In the genomic region with DNA sequence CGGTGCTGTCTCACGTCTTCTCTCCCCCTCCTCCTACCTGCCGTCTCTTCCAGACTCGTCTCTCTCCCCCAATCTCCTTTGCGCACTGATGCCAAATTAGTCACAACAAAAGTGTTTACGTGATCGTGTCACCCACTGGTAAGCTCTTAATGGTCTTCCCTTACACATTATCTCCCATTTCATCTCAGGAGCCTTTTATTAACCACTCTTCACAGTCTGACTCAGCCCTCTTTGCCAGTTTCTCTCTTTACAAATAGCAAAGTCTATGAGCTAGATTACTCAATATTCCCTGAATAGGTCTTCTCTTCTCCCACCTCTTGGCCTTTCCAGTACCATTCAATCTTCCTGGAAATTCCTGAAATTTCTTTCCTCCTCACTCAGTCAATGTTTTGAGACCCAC, we compare ENCODE assay signal across 19 cellular contexts.
DNase-seq lines count a peak whose midpoint lies in the region; ATAC-seq, FAIRE-seq and TF ChIP-seq lines count a peak whose summit lies in the region.
"Had no signal": no experiment of that assay in that cellular context is flagged by ENCODE, and none has a peak within 500 bp of the region (broad histone marks: within the 10 kb centered on the region; RNA-seq: fewer than 3 reads in every experiment).

No MANE protein-coding gene starts in this region.

- POLR2A ChIA-PET in SK-N-SH (lab: Yijun Ruan, JAX): no interaction called here

- H3K27ac ChIP-seq in SK-N-SH (ENCODE audit: low read depth in 2 of 2, low read length in 1 of 2): no peak overlapping the region
- H3K27ac ChIP-seq in kidney (ENCODE audit: low read depth in 2 of 2, low read length in 2 of 2): no peak overlapping the region

- no peak for TF ChIP-seq EP300 in SK-N-SH (IDR thresholded peaks at IDR 0.05; ENCODE audit: borderline replicate concordance in 1 of 2, low read depth in 1 of 2, low read length in 1 of 2)

- TF ChIP-seq CTCF in SK-N-SH (IDR thresholded peaks at IDR 0.05) (no peak), kidney (IDR thresholded peaks at IDR 0.05; ENCODE audit: borderline replicate concordance, extremely low read depth, insufficient read depth) (no peak)

- no peaks in the 10 kb centered on the region for H4K20me1 ChIP-seq in SK-N-SH (ENCODE audit: insufficient read depth)

- no peak overlapping the region for H3K4me3 ChIP-seq in SK-N-SH (ENCODE audit: low read depth in 2 of 2, low read length in 1 of 2)
- H3K4me3 ChIP-seq in kidney (ENCODE audit: low read length in 2 of 2): no peak overlapping the region

- ATAC-seq in HG03442 (IDR thresholded peaks at IDR 0.05; ENCODE audit: unreplicated experiment) (no peak), Right ventricle myocardium superior (ENCODE audit: poor library complexity) (no peak)
- ATAC-seq: effector memory CD8-positive, alpha-beta T cell had no signal

- intact Hi-C loops in Right ventricle myocardium superior (cut with DNase I): no loop called here
- intact Hi-C loops in kidney (cut with DNase I): no loop called here

- H3K4me1 ChIP-seq in SK-N-SH (ENCODE audit: control insufficient read depth in 1 of 2, insufficient read depth in 2 of 2, low read depth in 1 of 2, low read length in 1 of 2) (no peaks in the 10 kb centered on the region), kidney (ENCODE audit: control insufficient read depth in 1 of 2, insufficient read depth in 1 of 2, low read depth in 1 of 2, low read length in 2 of 2) (no peaks in the 10 kb centered on the region)

- H3K9ac ChIP-seq in SK-N-SH (no peak overlapping the region), kidney (ENCODE audit: low read length in 2 of 2) (no peak overlapping the region)

- H3K9me2 ChIP-seq in SK-N-SH: no peaks in the 10 kb centered on the region

- H3F3A ChIP-seq in SK-N-SH (replicated peaks; ENCODE audit: insufficient read depth): no peaks in the 10 kb centered on the region

- no peaks in the 10 kb centered on the region for H3K79me2 ChIP-seq in SK-N-SH (ENCODE audit: insufficient read depth)

- CTCF ChIA-PET in SK-N-SH (lab: Yijun Ruan, JAX): no interaction called here

- no peak overlapping the region for H2AFZ ChIP-seq in SK-N-SH (ENCODE audit: low read depth)

- no peaks in the 10 kb centered on the region for H3K36me3 ChIP-seq in SK-N-SH (replicated peaks in 1 of 2; ENCODE audit: control insufficient read depth in 1 of 2, insufficient read depth in 2 of 2, low read length in 1 of 2)
- H3K36me3 ChIP-seq in kidney (ENCODE audit: control insufficient read depth in 1 of 2, insufficient read depth in 2 of 2, low read length in 2 of 2): no peaks in the 10 kb centered on the region

- DNase-seq in A172 (ENCODE audit: low spot score): peak; percentile 57
- DNase-seq in HCEC 1CT: peak; percentile 50
- DNase-seq in SK-N-SH: no peak
- DNase-seq in Right ventricle myocardium superior: no peak
- DNase-seq in germinal center (ENCODE audit: low spot score): no peak
- DNase-seq in kidney: no peak
- DNase-seq: activated CD4-positive, CD25-positive, alpha-beta regulatory T cell treated with anti-CD3 and anti-CD28 coated beads, Interleukin-2, amount 50 U/mL, for 72 hours; activated T-cell treated with anti-CD3 and anti-CD28 coated beads, Interleukin-2, amount 50 U/mL, for 72 hours; AML-193; aorta; DND-41; effector memory CD8-positive, alpha-beta T cell; hypothalamus; NCI-H187 treated with DMSO at 0.1 percent for 48 hours; posterior cingulate gyrus; stimulated activated CD4-positive, alpha-beta T cell treated with anti-CD3 and anti-CD28 coated beads, Interleukin-4, amount 100 ng/mL, for 1 hour; stimulated activated naive CD4-positive, alpha-beta T cell had no signal

- no peaks in the 10 kb centered on the region for H3K27me3 ChIP-seq in SK-N-SH (ENCODE audit: insufficient read depth)

- H3K9me3 ChIP-seq in SK-N-SH (no peaks in the 10 kb centered on the region), kidney (ENCODE audit: control insufficient read depth in 1 of 2, low read length in 2 of 2) (no peaks in the 10 kb centered on the region)

- peak overlapping the region; percentile 58; the same call in 1 of the 2 replicates for H3K4me2 ChIP-seq in SK-N-SH

- WGBS in SK-N-SH (ENCODE audit: low lambda C conversion rate): 3% methylated on average over 7 of the region's 7 CpGs

- TF ChIP-seq RAD21 in SK-N-SH (IDR thresholded peaks at IDR 0.05; ENCODE audit: low read length): no peak

- FAIRE-seq in islet of Langerhans (lab: Jason Lieb, UNC) (peak; percentile 24), kidney (lab: Jason Lieb, UNC) (no peak)

TF ChIP-seq in SK-N-SH, 30 proteins besides CTCF, POLR2A, EP300 and RAD21:
- TF ChIP-seq JUND (IDR thresholded peaks at IDR 0.05): peak; percentile 36; the same call in 1 of the 2 replicates
- TF ChIP-seq FOXM1 (IDR thresholded peaks at IDR 0.05; ENCODE audit: low read depth): no peak
- TF ChIP-seq MEF2A (IDR thresholded peaks at IDR 0.05; ENCODE audit: borderline replicate concordance, low read depth): no peak
- no peak for TF ChIP-seq PBX3 (IDR thresholded peaks at IDR 0.05)
- TF ChIP-seq USF1 (IDR thresholded peaks at IDR 0.05; ENCODE audit: borderline replicate concordance, low read depth): no peak
- TF ChIP-seq ELF1 (IDR thresholded peaks at IDR 0.05): no peak
- no peak; the same call in 1 of the 2 replicates for TF ChIP-seq FOSL2 (IDR thresholded peaks at IDR 0.05; ENCODE audit: borderline replicate concordance, low read depth)

Comparison
In these comparisons a context has a peak if more than half of its experiments do, and no peak if none do; other contexts are left out.
1. DNase-seq: peak in A172 (single experiment) and HCEC 1CT (single experiment); none in SK-N-SH (single experiment), Right ventricle myocardium superior (single experiment), germinal center (single experiment) and kidney (single experiment).